2 cellular contexts compared by ENCODE assay signal in genomic region chr3:184325269-184325668, GRCh38.
TF ChIP-seq lines count a peak whose summit lies in the region.

No MANE protein-coding gene starts in this region.

TF ChIP-seq in H1, 55 proteins besides CTCF, POLR2A, EP300 and RAD21:
- TF ChIP-seq JUN (IDR thresholded peaks at IDR 0.05; ENCODE audit: low read depth, low read length) = no peak
- TF ChIP-seq POLR2AphosphoS5 (IDR thresholded peaks at IDR 0.05; ENCODE audit: low read depth, low read length) = peak; percentile 39; the same call in 1 of the 2 replicates

TF ChIP-seq in GM23338, 12 proteins besides CTCF, POLR2A, EP300 and RAD21:
- TF ChIP-seq POLR2AphosphoS5 (IDR thresholded peaks at IDR 0.05; ENCODE audit: low read depth) (no peak), ZNF331 (CRISPR knock-in tag; IDR thresholded peaks at IDR 0.05; ENCODE audit: low read depth) (no peak), ZNF114 (CRISPR knock-in tag; IDR thresholded peaks at IDR 0.05) (no peak), NANOG (IDR thresholded peaks at IDR 0.05; ENCODE audit: borderline replicate concordance) (no peak), ETS1 (IDR thresholded peaks at IDR 0.05) (no peak), CREB1 (CRISPR knock-in tag; IDR thresholded peaks at IDR 0.05; ENCODE audit: low read depth) (no peak), JUNB (IDR thresholded peaks at IDR 0.05; ENCODE audit: unreplicated experiment) (no peak), EZH2 (IDR thresholded peaks at IDR 0.05; ENCODE audit: low read depth, unreplicated experiment) (no peak), STAT1 (IDR thresholded peaks at IDR 0.05; ENCODE audit: unreplicated experiment) (no peak), REST (IDR thresholded peaks at IDR 0.05; ENCODE audit: unreplicated experiment) (no peak), ZNF462 (CRISPR knock-in tag; IDR thresholded peaks at IDR 0.05) (no peak), EZH2phosphoT487 (IDR thresholded peaks at IDR 0.05; ENCODE audit: unreplicated experiment) (no peak)
TF ChIP-seq in GM23338: peak in this region for 0.
